Comparison of ENCODE assay signal across 25 cellular contexts in the genomic region with DNA sequence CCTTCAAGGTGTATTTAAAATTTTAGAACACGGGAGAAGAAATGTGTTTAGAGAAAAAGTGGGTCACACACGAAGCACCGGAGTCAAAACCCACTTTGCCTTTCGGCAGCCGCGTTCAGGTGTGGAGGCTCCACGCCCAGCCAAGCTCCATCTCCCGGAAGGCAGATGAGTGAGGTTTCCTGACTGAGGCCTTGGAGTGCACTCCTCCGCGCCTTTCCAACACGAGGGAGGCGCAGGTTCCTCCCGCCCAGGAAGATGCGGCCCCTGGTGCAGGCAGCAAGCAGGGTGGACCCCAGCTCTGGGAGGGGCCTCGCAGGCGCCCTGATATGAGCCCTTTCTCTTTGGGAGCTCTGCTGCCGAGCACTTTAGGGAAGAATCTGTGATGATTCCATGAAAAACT. TPM values are rescaled to one million over a fixed set of nuclear protein-coding genes. Genes with fewer than 3 reads are reported as not detected.
DNase-seq lines count a peak whose midpoint lies in the region; ATAC-seq, FAIRE-seq and TF ChIP-seq lines count a peak whose summit lies in the region.
"Had no signal": no experiment of that assay in that cellular context is flagged by ENCODE, and none has a peak within 500 bp of the region (broad histone marks: within the 10 kb centered on the region; RNA-seq: fewer than 3 reads in every experiment).

No MANE protein-coding gene starts in this region.

- in situ Hi-C loops in Panc1 (cut with HindIII; ENCODE audit: low pct_unique_long_range_greater_than_20kb, low sequenced_read_pairs) (no loop called here), K562 (cut with MboI) (no loop called here)

- H3K9ac ChIP-seq in K562 (ENCODE audit: insufficient read depth in 1 of 2, low read depth in 2 of 2, low read length in 2 of 2), result no peak overlapping the region
- H3K9ac ChIP-seq: BLaER1, SK-N-SH had no signal

- TF ChIP-seq EP300 in K562 (IDR thresholded peaks at IDR 0.05; ENCODE audit: low read length), result no peak

- intact Hi-C loops in right cardiac atrium (cut with DNase I) (no loop called here), left cardiac atrium (cut with DNase I) (no loop called here), Panc1 (cut with micrococcal nuclease; ENCODE audit: unreplicated experiment) (no loop called here), K562 (cut with micrococcal nuclease) (no loop called here)

- H2AFZ ChIP-seq in K562 (ENCODE audit: low read depth, low read length), result no peak overlapping the region
- H2AFZ ChIP-seq: GM23338 had no signal

- H3K27ac ChIP-seq in right cardiac atrium (ENCODE audit: low read length) (no peak overlapping the region), Panc1 (ENCODE audit: low read length) (no peak overlapping the region), K562 (ENCODE audit: extremely low read depth, low read depth, low read length) (no peak overlapping the region)
- H3K27ac ChIP-seq: BLaER1, Peyer's patch had no signal

- H3K9me1 ChIP-seq in K562 (ENCODE audit: control insufficient read depth, insufficient read depth, low read length), result no peaks in the 10 kb centered on the region

- POLR2A ChIA-PET in Panc1 (lab: Charles Lee) (no interaction called here), K562 (lab: Yijun Ruan, JAX) (no interaction called here)

- DNase-seq in right cardiac atrium (peak in 2 of 3 donors; percentile 16 to 31), left cardiac atrium (no peak), Panc1 (ENCODE audit: low read depth, low spot score) (no peak), K562 (ENCODE audit: extremely low read depth in 1 of 4, low spot score in 3 of 4) (no peak), NCI-H446 treated with DMSO at 0.1 percent for 48 hours (lab: John Stamatoyannopoulos, UW) (no peak), NCI-H2081 treated with DMSO at 0.1 percent for 48 hours (lab: John Stamatoyannopoulos, UW) (no peak)
- DNase-seq: CD4-positive, CD25-positive, alpha-beta regulatory T cell; DMS53; Kasumi-1; MV-4-11; NCI-H1105; NCI-H1436 treated with DMSO at 0.1 percent for 48 hours; NCI-H187 treated with DMSO at 0.1 percent for 48 hours; NCI-H2107; NCI-H526; Peyer's patch; SK-N-SH had no signal

- peaks cover 22% of the 10 kb centered on the region for H3K79me2 ChIP-seq in K562 (ENCODE audit: control insufficient read depth, insufficient read depth, low read length)

- BruUV-seq in Panc1 (replicated peaks; lab: Mats Ljungman, UMichigan), result TSS peak; percentile 64
- BruUV-seq in K562 (replicated peaks; lab: Mats Ljungman, UMichigan), result TSS peak; percentile 29

- TF ChIP-seq CTCF in Panc1 (IDR thresholded peaks at IDR 0.05), result no peak
- no peak for TF ChIP-seq CTCF in K562 (IDR thresholded peaks at IDR 0.05 in 2 of 3, conservative IDR thresholded peaks at IDR 0.05 in 1 of 3; ENCODE audit: insufficient read depth in 2 of 3, low read depth in 1 of 3, low read length in 3 of 3)

- no peak for FAIRE-seq in K562 (lab: Jason Lieb, UNC)
- FAIRE-seq: G401.6 had no signal

- no peak for TF ChIP-seq POLR2A in K562 (conservative IDR thresholded peaks at IDR 0.05)

- H3K4me3 ChIP-seq in right cardiac atrium (ENCODE audit: low read length) (no peak overlapping the region), Panc1 (ENCODE audit: low read depth in 2 of 2, low read length in 2 of 2) (no peak overlapping the region), K562 (no peak overlapping the region)
- H3K4me3 ChIP-seq: BLaER1, GM23338, HAP-1, Peyer's patch had no signal

- ATAC-seq in right cardiac atrium, result no peak
- no peak for ATAC-seq in left cardiac atrium
- ATAC-seq in Panc1, result no peak
- no peak for ATAC-seq in K562
- ATAC-seq in HG02938 (IDR thresholded peaks at IDR 0.05; ENCODE audit: unreplicated experiment), result no peak
- ATAC-seq: GM23338 had no signal

- H3K4me1 ChIP-seq in right cardiac atrium (ENCODE audit: control insufficient read depth, insufficient read depth, low read length) (no peaks in the 10 kb centered on the region), Panc1 (ENCODE audit: control insufficient read depth, insufficient read depth, low read length) (no peaks in the 10 kb centered on the region), K562 (replicated peaks in 1 of 2; ENCODE audit: control insufficient read depth in 2 of 2, insufficient read depth in 2 of 2, low read length in 2 of 2) (peaks cover 0 to 50% of the 10 kb centered on the region in 2 experiments; a peak in 2 of 5 replicates)
- H3K4me1 ChIP-seq: HAP-1 had no signal

- H3K9me3 ChIP-seq in right cardiac atrium (ENCODE audit: control insufficient read depth, low read length) (no peaks in the 10 kb centered on the region), Panc1 (ENCODE audit: control insufficient read depth, insufficient read depth, low read depth, low read length) (no peaks in the 10 kb centered on the region), K562 (replicated peaks; ENCODE audit: control insufficient read depth, insufficient read depth, low read depth, low read length) (no peaks in the 10 kb centered on the region)
- H3K9me3 ChIP-seq: HAP-1, Peyer's patch, SK-N-SH had no signal

- TF ChIP-seq RAD21 in K562 (CRISPR knock-in tag; conservative IDR thresholded peaks at IDR 0.05 in 1 of 2, IDR thresholded peaks at IDR 0.05 in 1 of 2), result no peak

- H3K4me2 ChIP-seq in K562 (ENCODE audit: insufficient read depth, low read length), result no peak overlapping the region
- H3K4me2 ChIP-seq: BLaER1, GM23338, SK-N-SH had no signal

- peaks cover 8% of the 10 kb centered on the region; the same call in 1 of the 2 replicates for H4K20me1 ChIP-seq in K562 (replicated peaks; ENCODE audit: control insufficient read depth, insufficient read depth, low read length)

- 77% methylated on average over 17 of the region's 17 CpGs for WGBS in right cardiac atrium
- 80% methylated on average over 17 of the region's 17 CpGs for WGBS in K562 (ENCODE audit: insufficient coverage, low coverage, missing lambda C conversion rate)

- H3K36me3 ChIP-seq in Panc1 (ENCODE audit: control insufficient read depth, insufficient read depth, low read length) (no peaks in the 10 kb centered on the region), K562 (ENCODE audit: control insufficient read depth, insufficient read depth, low read length) (peaks cover 52% of the 10 kb centered on the region; the same call in 1 of the 3 replicates)

- H3K27me3 ChIP-seq in right cardiac atrium (ENCODE audit: control insufficient read depth, insufficient read depth) (no peaks in the 10 kb centered on the region), Panc1 (ENCODE audit: control insufficient read depth, insufficient read depth, low read length) (no peaks in the 10 kb centered on the region), K562 (ENCODE audit: control insufficient read depth in 2 of 2, insufficient read depth in 2 of 2, low read length in 2 of 2) (no peaks in the 10 kb centered on the region)
- H3K27me3 ChIP-seq: BLaER1, Peyer's patch had no signal

- CTCF ChIA-PET in Panc1 (lab: Charles Lee), result no interaction called here
- CTCF ChIA-PET in K562 (lab: Yijun Ruan, JAX; ENCODE audit: low intra/inter-chr PET ratio), result no interaction called here

RNA-seq across cellular contexts. Expression of a gene that starts 22.5 kb away (rescaled TPM):
- 100 to 1,000 TPM; 121 to 179 (median 157) TPM for total RNA-seq in right cardiac atrium
- polyA plus RNA-seq in right cardiac atrium, result 131 TPM
- total RNA-seq in left cardiac atrium, result 100 to 1,000 TPM in 1 of 2 donors, 10 to 100 TPM in 1; 99.5 to 115 TPM
- total RNA-seq in Panc1 (2021; ENCODE audit: unreplicated experiment), result 105 TPM
- 102 TPM for polyA plus RNA-seq in Panc1 (2012; ENCODE audit: insufficient read length)
- total RNA-seq in K562 (2011; cell fraction: chromatin; rRNA removed; ENCODE audit: low replicate concordance), result 154 and 390 TPM in 2 replicates
- 257 and 271 TPM in 2 replicates for total RNA-seq in K562 (2011; cell fraction: nucleolus; rRNA removed)
- 138 and 156 TPM in 2 replicates for total RNA-seq in K562 (2011; cell fraction: nucleoplasm; rRNA removed)
- 48.1 and 61.0 TPM in 2 replicates for total RNA-seq in K562 (2014; rRNA removed)
- 11.6 and 12.2 TPM in 2 replicates for total RNA-seq in K562 (2014; rRNA removed; fragmentation: Illumina TruSeq; extraction: Trizol)
- total RNA-seq in K562 (2015; rRNA removed; fragmentation: Illumina TruSeq; extraction: Trizol), result 32.3 and 33.4 TPM in 2 replicates
- 107 and 118 TPM in 2 replicates for total RNA-seq in K562 (2021)
- polyA plus RNA-seq in K562 (2011; rRNA removed), result 47.7 and 58.6 TPM in 2 replicates
- polyA plus RNA-seq in K562 (2011; cell fraction: cytosol; rRNA removed), result 31.6 and 47.1 TPM in 2 replicates
- 383 and 622 TPM in 2 replicates for polyA plus RNA-seq in K562 (2011; cell fraction: nucleus; rRNA removed)
- 74.0 and 91.7 TPM in 2 replicates for polyA plus RNA-seq in K562 (2012)
- polyA plus RNA-seq in K562 (2014; fragmentation: Illumina TruSeq; extraction: Trizol), result 29.5 and 45.4 TPM in 2 replicates
- polyA plus RNA-seq in K562 (2014; fragmentation: Nextera tagmentation; extraction: Ambion mirVana), result under 1 TPM; 0.13 to 0.14 TPM
- polyA plus RNA-seq in K562 (2014; rRNA removed), result 90.0 and 103 TPM in 2 replicates
- 13.9 and 22.6 TPM in 2 replicates for polyA minus RNA-seq in K562 (2011; rRNA and poly(A)+ RNA removed)
- polyA minus RNA-seq in K562 (2011; cell fraction: cytosol; rRNA and poly(A)+ RNA removed), result 69.0 and 80.6 TPM in 2 replicates
- 102 and 104 TPM in 2 replicates for polyA minus RNA-seq in K562 (2011; cell fraction: nucleus; rRNA and poly(A)+ RNA removed)

RNA-seq across cellular contexts. Expression of a gene that starts 32.5 kb away (rescaled TPM):
- total RNA-seq in right cardiac atrium (1,000 to 10,000 TPM; 1,091 to 1,370 (median 1,238) TPM), left cardiac atrium (100 to 1,000 TPM; 783 to 843 TPM), Panc1 (2021; ENCODE audit: unreplicated experiment) (280 TPM), K562 (2014; rRNA removed) (1.7 and 2.0 TPM in 2 replicates), K562 (2014; rRNA removed; fragmentation: Illumina TruSeq; extraction: Trizol) (not detected in 2 replicates), K562 (2015; rRNA removed; fragmentation: Illumina TruSeq; extraction: Trizol) (0.33 and 0.34 TPM in 2 replicates), K562 (2021) (1.2 and 1.7 TPM in 2 replicates)
- polyA plus RNA-seq in right cardiac atrium (1,790 TPM), K562 (2011; rRNA removed) (1.0 and 2.2 TPM in 2 replicates), K562 (2014; fragmentation: Illumina TruSeq; extraction: Trizol) (0.18 and 0.51 TPM in 2 replicates), K562 (2014; fragmentation: Nextera tagmentation; extraction: Ambion mirVana) (under 1 TPM; 0.25 to 0.27 TPM), K562 (2014; rRNA removed) (0.16 and 1.2 TPM in 2 replicates)
- polyA plus RNA-seq in Panc1 (2012; ENCODE audit: insufficient read length), result 1,001 TPM
- total RNA-seq in K562 (2011; cell fraction: chromatin; rRNA removed; ENCODE audit: low replicate concordance), result 2.6 TPM in 1 of 2 replicates, not detected in the other
- total RNA-seq in K562 (2011; cell fraction: nucleolus; rRNA removed), result 0.53 and 1.7 TPM in 2 replicates
- total RNA-seq in K562 (2011; cell fraction: nucleoplasm; rRNA removed), result 1.2 and 1.5 TPM in 2 replicates
- 4.4 and 9.0 TPM in 2 replicates for polyA plus RNA-seq in K562 (2011; cell fraction: cytosol; rRNA removed)
- polyA plus RNA-seq in K562 (2011; cell fraction: nucleus; rRNA removed), result 4.8 and 11.0 TPM in 2 replicates
- polyA plus RNA-seq in K562 (2012), result 1.4 and 1.9 TPM in 2 replicates
- polyA minus RNA-seq in K562 (2011; rRNA and poly(A)+ RNA removed), result 0.39 TPM in 1 of 2 replicates, not detected in the other
- 1.2 and 2.0 TPM in 2 replicates for polyA minus RNA-seq in K562 (2011; cell fraction: cytosol; rRNA and poly(A)+ RNA removed)
- 0.67 and 0.94 TPM in 2 replicates for polyA minus RNA-seq in K562 (2011; cell fraction: nucleus; rRNA and poly(A)+ RNA removed)

RNA-seq across cellular contexts. Expression of a gene that starts 43.8 kb away (rescaled TPM):
- total RNA-seq in right cardiac atrium (1 to 10 TPM in 2 of 4 donors, under 1 TPM in 2; 0.46 to 1.9 (median 1.00) TPM), left cardiac atrium (1 to 10 TPM in 1 of 2 donors, under 1 TPM in 1; 0.77 to 1.6 TPM), Panc1 (2021; ENCODE audit: unreplicated experiment) (2.9 TPM), K562 (2014; rRNA removed) (0.04 and 0.05 TPM in 2 replicates), K562 (2014; rRNA removed; fragmentation: Illumina TruSeq; extraction: Trizol) (0.06 and 0.55 TPM in 2 replicates), K562 (2015; rRNA removed; fragmentation: Illumina TruSeq; extraction: Trizol) (0.14 and 0.45 TPM in 2 replicates), K562 (2021) (1.0 and 1.7 TPM in 2 replicates)
- polyA plus RNA-seq in right cardiac atrium (0.05 TPM), K562 (2011; rRNA removed) (0.31 and 0.50 TPM in 2 replicates), K562 (2014; fragmentation: Illumina TruSeq; extraction: Trizol) (0.04 and 0.14 TPM in 2 replicates), K562 (2014; fragmentation: Nextera tagmentation; extraction: Ambion mirVana) (not detected), K562 (2014; rRNA removed) (0.18 and 0.23 TPM in 2 replicates)
- 0.62 TPM for polyA plus RNA-seq in Panc1 (2012; ENCODE audit: insufficient read length)
- 2.3 and 5.1 TPM in 2 replicates for total RNA-seq in K562 (2011; cell fraction: chromatin; rRNA removed; ENCODE audit: low replicate concordance)
- 2.6 and 3.8 TPM in 2 replicates for total RNA-seq in K562 (2011; cell fraction: nucleolus; rRNA removed)
- total RNA-seq in K562 (2011; cell fraction: nucleoplasm; rRNA removed), result 1.9 and 2.6 TPM in 2 replicates
- 0.22 and 0.66 TPM in 2 replicates for polyA plus RNA-seq in K562 (2011; cell fraction: cytosol; rRNA removed)
- polyA plus RNA-seq in K562 (2011; cell fraction: nucleus; rRNA removed), result 3.7 and 7.3 TPM in 2 replicates
- 0.14 and 0.36 TPM in 2 replicates for polyA plus RNA-seq in K562 (2012)
- 0.11 and 0.12 TPM in 2 replicates for polyA minus RNA-seq in K562 (2011; rRNA and poly(A)+ RNA removed)
- polyA minus RNA-seq in K562 (2011; cell fraction: cytosol; rRNA and poly(A)+ RNA removed), result not detected in 2 replicates
- 0.56 and 0.94 TPM in 2 replicates for polyA minus RNA-seq in K562 (2011; cell fraction: nucleus; rRNA and poly(A)+ RNA removed)
- total RNA-seq: A172, HT-29, M059J had no signal

RNA-seq across cellular contexts. Expression of a gene that starts 44.6 kb away (rescaled TPM):
- total RNA-seq in right cardiac atrium (100 to 1,000 TPM; 161 to 218 (median 192) TPM), left cardiac atrium (100 to 1,000 TPM; 137 to 192 TPM), Panc1 (2021; ENCODE audit: unreplicated experiment) (1,056 TPM), K562 (2014; rRNA removed) (not detected in 2 replicates), K562 (2014; rRNA removed; fragmentation: Illumina TruSeq; extraction: Trizol) (not detected in 2 replicates), K562 (2015; rRNA removed; fragmentation: Illumina TruSeq; extraction: Trizol) (not detected in 2 replicates), K562 (2021) (0.58 and 0.98 TPM in 2 replicates)
- polyA plus RNA-seq in right cardiac atrium (243 TPM), K562 (2011; rRNA removed) (0.14 and 0.23 TPM in 2 replicates), K562 (2014; fragmentation: Illumina TruSeq; extraction: Trizol) (not detected in 2 replicates), K562 (2014; fragmentation: Nextera tagmentation; extraction: Ambion mirVana) (not detected), K562 (2014; rRNA removed) (0.11 TPM in 1 of 2 replicates, not detected in the other)
- polyA plus RNA-seq in Panc1 (2012; ENCODE audit: insufficient read length), result 2,110 TPM
- not detected in 2 replicates for total RNA-seq in K562 (2011; cell fraction: chromatin; rRNA removed; ENCODE audit: low replicate concordance)
- total RNA-seq in K562 (2011; cell fraction: nucleolus; rRNA removed), result not detected in 2 replicates
- total RNA-seq in K562 (2011; cell fraction: nucleoplasm; rRNA removed), result 0.29 TPM in 1 of 2 replicates, not detected in the other
- 0.31 and 0.46 TPM in 2 replicates for polyA plus RNA-seq in K562 (2011; cell fraction: cytosol; rRNA removed)
- 0.21 and 1.1 TPM in 2 replicates for polyA plus RNA-seq in K562 (2011; cell fraction: nucleus; rRNA removed)
- 0.72 TPM in 1 of 2 replicates, not detected in the other for polyA plus RNA-seq in K562 (2012)
- not detected in 2 replicates for polyA minus RNA-seq in K562 (2011; rRNA and poly(A)+ RNA removed)
- polyA minus RNA-seq in K562 (2011; cell fraction: cytosol; rRNA and poly(A)+ RNA removed), result 3.2 and 9.9 TPM in 2 replicates
- 0.78 and 1.5 TPM in 2 replicates for polyA minus RNA-seq in K562 (2011; cell fraction: nucleus; rRNA and poly(A)+ RNA removed)
- total RNA-seq: A172, M059J had no signal

RNA-seq across cellular contexts. Expression of a gene that starts 48.9 kb away (rescaled TPM):
- total RNA-seq in right cardiac atrium (1 to 10 TPM; 5.2 to 6.9 (median 5.8) TPM), left cardiac atrium (1 to 10 TPM; 5.1 to 5.9 TPM), Panc1 (2021; ENCODE audit: unreplicated experiment) (47.8 TPM), K562 (2014; rRNA removed) (26.4 and 28.3 TPM in 2 replicates), K562 (2014; rRNA removed; fragmentation: Illumina TruSeq; extraction: Trizol) (0.64 and 0.84 TPM in 2 replicates), K562 (2015; rRNA removed; fragmentation: Illumina TruSeq; extraction: Trizol) (6.6 and 8.8 TPM in 2 replicates), K562 (2021) (20.1 and 25.7 TPM in 2 replicates)
- polyA plus RNA-seq in right cardiac atrium (6.5 TPM), K562 (2011; rRNA removed) (5.9 and 6.6 TPM in 2 replicates), K562 (2014; fragmentation: Illumina TruSeq; extraction: Trizol) (1.2 and 6.8 TPM in 2 replicates), K562 (2014; fragmentation: Nextera tagmentation; extraction: Ambion mirVana) (under 1 TPM; 0.21 to 0.25 TPM), K562 (2014; rRNA removed) (18.9 and 19.4 TPM in 2 replicates)
- polyA plus RNA-seq in Panc1 (2012; ENCODE audit: insufficient read length), result 42.5 TPM
- 5.0 and 22.4 TPM in 2 replicates for total RNA-seq in K562 (2011; cell fraction: chromatin; rRNA removed; ENCODE audit: low replicate concordance)
- 19.2 and 23.0 TPM in 2 replicates for total RNA-seq in K562 (2011; cell fraction: nucleolus; rRNA removed)
- 7.6 and 10.1 TPM in 2 replicates for total RNA-seq in K562 (2011; cell fraction: nucleoplasm; rRNA removed)
- polyA plus RNA-seq in K562 (2011; cell fraction: cytosol; rRNA removed), result 7.3 and 21.3 TPM in 2 replicates
- 19.1 and 36.6 TPM in 2 replicates for polyA plus RNA-seq in K562 (2011; cell fraction: nucleus; rRNA removed)
- 12.3 and 15.1 TPM in 2 replicates for polyA plus RNA-seq in K562 (2012)
- polyA minus RNA-seq in K562 (2011; rRNA and poly(A)+ RNA removed), result 0.99 and 1.6 TPM in 2 replicates
- polyA minus RNA-seq in K562 (2011; cell fraction: cytosol; rRNA and poly(A)+ RNA removed), result 7.5 and 8.6 TPM in 2 replicates
- 10.3 and 11.8 TPM in 2 replicates for polyA minus RNA-seq in K562 (2011; cell fraction: nucleus; rRNA and poly(A)+ RNA removed)

Comparison
In these comparisons a context has a peak if more than half of its experiments do, and no peak if none do; other contexts are left out.
1. DNase-seq: peak in right cardiac atrium (2 of 3); none in left cardiac atrium (single experiment), Panc1 (single experiment), K562 (0 of 4), NCI-H446 treated with DMSO at 0.1 percent for 48 hours (single experiment) and NCI-H2081 treated with DMSO at 0.1 percent for 48 hours (single experiment).
2. RNA of a gene that starts 32.5 kb away (total RNA-seq): 1,091 to 1,370 TPM in right cardiac atrium, 783 to 843 TPM in left cardiac atrium and 280 TPM in Panc1 (single experiment); 0.33 to 2.6 TPM in K562; every median in the first group is over 10 times any median in the second.